In the genomic region with DNA sequence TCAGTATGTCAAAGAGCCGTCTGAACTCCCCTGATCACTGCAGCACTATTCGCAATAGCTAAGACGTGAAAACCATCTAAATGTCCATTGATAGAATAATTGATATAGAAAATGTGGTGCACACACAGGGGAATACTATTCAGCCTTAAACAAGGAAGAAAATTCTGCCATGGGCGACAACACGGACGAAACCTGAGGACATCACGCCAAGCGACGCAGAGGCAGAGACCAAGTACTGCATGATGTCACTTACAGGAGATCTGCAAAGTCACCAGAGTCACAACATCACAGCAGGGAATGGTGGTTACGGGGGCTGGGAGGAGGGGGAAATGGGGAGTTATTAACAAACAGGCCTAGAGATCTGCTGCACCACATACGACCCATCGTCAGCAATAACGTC, we compare ENCODE assay signal across 7 cellular contexts. TPM values are rescaled to one million over a fixed set of nuclear protein-coding genes. Genes with fewer than 3 reads are reported as not detected.
"Had no signal": no experiment of that assay in that cellular context is flagged by ENCODE, and none has a peak within 500 bp of the region (broad histone marks: within the 10 kb centered on the region; RNA-seq: fewer than 3 reads in every experiment).

No MANE protein-coding gene starts in this region.

RNA-seq across cellular contexts. Expression of a gene that starts 1.1 kb away (rescaled TPM):
- total RNA-seq: dermis blood vessel endothelial cell, foreskin keratinocyte, glomerular endothelial cell, mammary epithelial cell, neural crest cell had no signal

RNA-seq across cellular contexts. Expression of a gene that starts 26.8 kb away (rescaled TPM):
- total RNA-seq: body of pancreas, cardiac septum, dermis blood vessel endothelial cell, foreskin keratinocyte, glomerular endothelial cell, mammary epithelial cell, neural crest cell had no signal

RNA-seq across cellular contexts. Expression of a gene that starts 49.5 kb away (rescaled TPM):
- total RNA-seq: dermis blood vessel endothelial cell, foreskin keratinocyte, glomerular endothelial cell had no signal

RNA-seq across cellular contexts. Expression of a gene that starts 52.8 kb away (rescaled TPM):
- total RNA-seq: dermis blood vessel endothelial cell, foreskin keratinocyte, glomerular endothelial cell, mammary epithelial cell, neural crest cell had no signal
